Comparison of ENCODE assay signal across 8 cellular contexts in the genomic region with DNA sequence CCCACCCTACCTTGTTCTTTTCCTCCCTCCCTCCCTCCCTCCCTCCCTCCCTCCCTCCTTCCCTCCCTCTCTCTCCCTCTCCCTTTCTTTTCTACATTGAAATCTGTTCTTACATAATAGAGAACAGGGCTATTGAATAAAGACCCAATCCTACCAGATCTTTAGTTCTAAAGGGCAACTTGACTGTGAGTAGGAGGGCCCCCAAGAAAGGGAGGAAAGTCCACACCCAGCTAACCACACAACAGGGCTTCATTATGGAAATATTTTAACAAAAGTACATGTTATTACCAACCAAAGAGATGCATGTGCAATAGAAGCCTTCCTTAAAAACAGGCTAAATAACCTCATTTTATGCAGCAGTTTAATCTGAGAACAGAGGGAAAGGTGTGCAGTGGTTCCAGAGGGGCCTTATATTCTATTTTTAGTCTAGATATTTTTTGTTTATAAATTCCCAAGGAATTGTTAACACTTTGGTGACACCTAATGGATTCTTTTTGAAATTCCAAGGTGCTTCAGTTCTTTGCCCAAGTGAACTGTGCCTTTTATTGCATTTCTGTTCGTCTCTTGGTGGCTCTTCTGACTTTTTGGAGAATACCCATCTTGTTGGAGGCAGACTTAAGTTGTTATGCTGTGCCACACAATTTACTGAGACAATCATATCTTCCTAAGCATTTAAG.
DNase-seq lines count a peak whose midpoint lies in the region; ATAC-seq and TF ChIP-seq lines count a peak whose summit lies in the region.

No MANE protein-coding gene starts in this region.

- H3K4ac ChIP-seq in IMR-90 (ENCODE audit: low read depth, low read length) = no peak overlapping the region

- peaks cover 7 to 40% of the 10 kb centered on the region in 2 experiments for H3K79me1 ChIP-seq in IMR-90 (ENCODE audit: low read depth in 1 of 2, low read length in 2 of 2)

- TF ChIP-seq POLR2A in IMR-90 (IDR thresholded peaks at IDR 0.05; ENCODE audit: low read depth, low read length) = no peak
- no peak for TF ChIP-seq POLR2A in adrenal gland (IDR thresholded peaks at IDR 0.05)

- no peaks in the 10 kb centered on the region for H3K9me3 ChIP-seq in CD4-positive, alpha-beta T cell (ENCODE audit: control insufficient read depth, low read length)
- H3K9me3 ChIP-seq in IMR-90 (ENCODE audit: control insufficient read depth, insufficient read depth, low read length) (no peaks in the 10 kb centered on the region), adrenal gland (replicated peaks in 1 of 3) (no peaks in the 10 kb centered on the region), left lung (no peaks in the 10 kb centered on the region)

- no peak overlapping the region for H3K27ac ChIP-seq in CD4-positive, alpha-beta T cell (ENCODE audit: low read depth, low read length)
- H3K27ac ChIP-seq in IMR-90 (ENCODE audit: insufficient read depth, low read length) (no peak overlapping the region), adrenal gland (no peak overlapping the region), left lung (peak overlapping the region in 1 of 2 donors; percentile 31)

- H4K20me1 ChIP-seq in IMR-90 (ENCODE audit: insufficient read depth, low read length) = peaks cover 10% of the 10 kb centered on the region

- no peak overlapping the region for H2AK9ac ChIP-seq in IMR-90 (replicated peaks; ENCODE audit: low read depth, low read length, poor library complexity)

- H3K18ac ChIP-seq in IMR-90 (ENCODE audit: low read depth, low read length) = no peak overlapping the region

- POLR2A ChIA-PET in CD4-positive, alpha-beta T cell (lab: Charles Lee) = interaction anchor here (0.6 to 26.2 kb wide), 8 partner anchors 26 to 146 kb away, joined by 3 to 808 read pairs (median 14); partner anchors contain the start of gene RASSF3
- POLR2A ChIA-PET in IMR-90 (lab: Charles Lee; ENCODE audit: unreplicated experiment) = no interaction called here

- TF ChIP-seq CTCF in CD4-positive, alpha-beta T cell (IDR thresholded peaks at IDR 0.05) = peak; percentile 24
- TF ChIP-seq CTCF in IMR-90 (conservative IDR thresholded peaks at IDR 0.05; ENCODE audit: low read depth, low read length) (peak; percentile 54), adrenal gland (IDR thresholded peaks at IDR 0.05) (peak in 5 of 6 experiments; percentile 14 to 65 (median 50)), left lung (IDR thresholded peaks at IDR 0.05) (peak; percentile 15 to 24)

- no peak overlapping the region for H4K91ac ChIP-seq in IMR-90 (ENCODE audit: insufficient read depth, low read depth, low read length)

- H3K27ac Mint-ChIP-seq in CD4-positive, alpha-beta T cell = peak overlapping the region; percentile 85

- H2BK120ac ChIP-seq in IMR-90 (ENCODE audit: low read depth, low read length) = no peak overlapping the region

- no peak overlapping the region for H4K5ac ChIP-seq in IMR-90 (ENCODE audit: low read depth, low read length)

- no peaks in the 10 kb centered on the region for H3K9me3 Mint-ChIP-seq in CD4-positive, alpha-beta T cell

- CTCF ChIA-PET in CD4-positive, alpha-beta T cell (lab: Charles Lee) = interaction anchor here (2.2 to 5.3 kb wide), 5 partner anchors 11 to 146 kb away, joined by 10 to 104 read pairs (median 13); partner anchors contain the start of gene RASSF3
- CTCF ChIA-PET in IMR-90 (lab: Yijun Ruan, JAX) = interaction anchor here (0.7 to 4.4 kb wide), 5 partner anchors 7 to 151 kb away, joined by 3 to 27 read pairs (median 4); no protein-coding TSS in a partner anchor

- no peak overlapping the region for H2BK20ac ChIP-seq in IMR-90 (ENCODE audit: low read depth, low read length)

- H3K23ac ChIP-seq in IMR-90 (ENCODE audit: low read depth, low read length) = no peak overlapping the region

- H2BK15ac ChIP-seq in IMR-90 (ENCODE audit: low read depth, low read length) = no peak overlapping the region

- no peak overlapping the region for H3K4me3 Mint-ChIP-seq in CD4-positive, alpha-beta T cell

- H2AFZ ChIP-seq in IMR-90 (replicated peaks; ENCODE audit: low read length, poor library complexity) = no peak overlapping the region

- no peak overlapping the region for H3K4me2 ChIP-seq in IMR-90 (ENCODE audit: low read depth, low read length)

- H3K4me3 ChIP-seq in IMR-90 (ENCODE audit: insufficient read depth, low read depth, low read length) = no peak overlapping the region
- H3K4me3 ChIP-seq in adrenal gland = no peak overlapping the region
- H3K4me3 ChIP-seq in left lung = no peak overlapping the region

- in situ Hi-C loops in IMR-90 (cut with MboI; ENCODE audit: low sequenced_read_pairs) = no loop called here

- dilution Hi-C loops in IMR-90 (cut with HindIII; ENCODE audit: low sequenced_read_pairs, unreplicated experiment) = no loop called here

- H3K14ac ChIP-seq in IMR-90 (replicated peaks; ENCODE audit: low read depth, low read length) = no peak overlapping the region

- H3K27me3 ChIP-seq in CD4-positive, alpha-beta T cell (ENCODE audit: control insufficient read depth, insufficient read depth, low read length) = no peaks in the 10 kb centered on the region
- H3K27me3 ChIP-seq in IMR-90 (ENCODE audit: control insufficient read depth, insufficient read depth, low read length) (no peaks in the 10 kb centered on the region), adrenal gland (no peaks in the 10 kb centered on the region), left lung (no peaks in the 10 kb centered on the region)

- no peak overlapping the region for H4K8ac ChIP-seq in IMR-90 (ENCODE audit: low read depth in 2 of 2, low read length in 2 of 2)

- H3K4me1 ChIP-seq in IMR-90 (ENCODE audit: control insufficient read depth, insufficient read depth, low read length) (peaks cover 4% of the 10 kb centered on the region), adrenal gland (replicated peaks in 1 of 2) (peaks cover 0 to 9% of the 10 kb centered on the region in 2 donors), left lung (peaks cover 5 to 66% of the 10 kb centered on the region in 2 donors)

- ATAC-seq in CD4-positive, alpha-beta T cell (ENCODE audit: poor library complexity) = no peak
- ATAC-seq in IMR-90 (ENCODE audit: low read depth) (peak; percentile 15; the same call in 1 of the 2 replicates), left lung (peak; percentile 13), GM19467 (IDR thresholded peaks at IDR 0.05; ENCODE audit: unreplicated experiment) (no peak), HG02678 (IDR thresholded peaks at IDR 0.05; ENCODE audit: unreplicated experiment) (no peak), HG03520 (IDR thresholded peaks at IDR 0.05; ENCODE audit: unreplicated experiment) (no peak)

- H2BK5ac ChIP-seq in IMR-90 (ENCODE audit: low read depth, low read length, poor library complexity, severe bottlenecking) = no peak overlapping the region

- H3K36me3 ChIP-seq in IMR-90 (ENCODE audit: control insufficient read depth, insufficient read depth, low read length) = peaks cover 13% of the 10 kb centered on the region
- peaks cover 0 to 22% of the 10 kb centered on the region in 2 donors for H3K36me3 ChIP-seq in adrenal gland (replicated peaks in 1 of 2)
- H3K36me3 ChIP-seq in left lung = peaks cover 0 to 40% of the 10 kb centered on the region in 2 donors

- no TSS peak for BruUV-seq in IMR-90 (replicated peaks; lab: Mats Ljungman, UMichigan)

- WGBS in IMR-90 (ENCODE audit: extremely low coverage in 2 of 2, insufficient read length in 1 of 2), 2 experiments = no CpG with 5 or more reads among the region's 1 CpG
- WGBS in adrenal gland, 4 donors = 17 to 32% (median 30%) methylated on average over 1 of the region's 1 CpG

- no peaks in the 10 kb centered on the region for H3K27me3 Mint-ChIP-seq in CD4-positive, alpha-beta T cell

- intact Hi-C loops in CD4-positive, alpha-beta T cell (cut with DNase I, micrococcal nuclease) = loop anchor here (5.0 to 10.0 kb wide), 3 partner anchors 34 to 291 kb away; partner anchors contain the start of gene XPOT (in 1 of the 2)
- intact Hi-C loops in IMR-90 (cut with micrococcal nuclease) = no loop called here
- intact Hi-C loops in adrenal gland (cut with DNase I) = loop anchor here (5.0 to 10.0 kb wide), 3 partner anchors 91 to 149 kb away; no protein-coding TSS in a partner anchor
- intact Hi-C loops in left lung (cut with DNase I) = loop anchor here in 1 of 2 donors (5.0 kb wide), 1 partner anchor 149 kb away; no protein-coding TSS in a partner anchor

- no peak overlapping the region for H3K9ac ChIP-seq in IMR-90 (ENCODE audit: low read depth, low read length)

- peak; percentile 63 for TF ChIP-seq RAD21 in IMR-90 (IDR thresholded peaks at IDR 0.05; ENCODE audit: low read length)

- no peak for DNase-seq in CD4-positive, alpha-beta T cell
- peak; percentile 43 for DNase-seq in IMR-90
- DNase-seq in adrenal gland = no peak
- no peak for DNase-seq in left lung
- DNase-seq in T1000 (lab: John Stamatoyannopoulos, UW) = no peak

- H2AK5ac ChIP-seq in IMR-90 (ENCODE audit: low read depth, low read length) = no peak overlapping the region

- no peak overlapping the region for H3K56ac ChIP-seq in IMR-90 (ENCODE audit: extremely low read depth, insufficient read depth, low read length)

- H3K4me1 Mint-ChIP-seq in CD4-positive, alpha-beta T cell (ENCODE audit: low read depth) = peaks cover 77% of the 10 kb centered on the region

- peaks cover 6% of the 10 kb centered on the region; the same call in 1 of the 2 replicates for H3K9me1 ChIP-seq in IMR-90 (ENCODE audit: insufficient read depth, low read length)

- H3K36me3 Mint-ChIP-seq in CD4-positive, alpha-beta T cell (ENCODE audit: low read depth) = peaks cover 87% of the 10 kb centered on the region

TF ChIP-seq in IMR-90, 13 proteins besides CTCF, POLR2A, EP300 and RAD21 (continues in another document):
- TF ChIP-seq CHD1 (IDR thresholded peaks at IDR 0.05; ENCODE audit: low read depth, low read length) (no peak), NFE2L2 (IDR thresholded peaks at IDR 0.05; ENCODE audit: low read depth, low read length) (no peak), RCOR1 (IDR thresholded peaks at IDR 0.05; ENCODE audit: insufficient replicate concordance, low read length) (no peak), MAFK (IDR thresholded peaks at IDR 0.05; ENCODE audit: low read depth, low read length) (no peak), RFX5 (IDR thresholded peaks at IDR 0.05; ENCODE audit: low read depth, low read length) (no peak), MAZ (IDR thresholded peaks at IDR 0.05; ENCODE audit: borderline replicate concordance, low read depth, low read length) (no peak)
- TF ChIP-seq, protein P1, sequence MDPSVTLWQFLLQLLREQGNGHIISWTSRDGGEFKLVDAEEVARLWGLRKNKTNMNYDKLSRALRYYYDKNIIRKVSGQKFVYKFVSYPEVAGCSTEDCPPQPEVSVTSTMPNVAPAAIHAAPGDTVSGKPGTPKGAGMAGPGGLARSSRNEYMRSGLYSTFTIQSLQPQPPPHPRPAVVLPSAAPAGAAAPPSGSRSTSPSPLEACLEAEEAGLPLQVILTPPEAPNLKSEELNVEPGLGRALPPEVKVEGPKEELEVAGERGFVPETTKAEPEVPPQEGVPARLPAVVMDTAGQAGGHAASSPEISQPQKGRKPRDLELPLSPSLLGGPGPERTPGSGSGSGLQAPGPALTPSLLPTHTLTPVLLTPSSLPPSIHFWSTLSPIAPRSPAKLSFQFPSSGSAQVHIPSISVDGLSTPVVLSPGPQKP (IDR thresholded peaks at IDR 0.05; ENCODE audit: borderline replicate concordance, low read depth, low read length) = no peak

Comparison
In these comparisons a context has a peak if more than half of its experiments do, and no peak if none do; other contexts are left out.
1. ATAC-seq: peak in IMR-90 (single experiment) and left lung (single experiment); none in CD4-positive, alpha-beta T cell (single experiment), GM19467 (single experiment), HG02678 (single experiment) and HG03520 (single experiment).
2. Peak in every context shown above with its lines, with median percentiles within 50 percentile points of each other: CTCF ChIP-seq.